8 cellular contexts compared by ENCODE assay signal in the genomic region with DNA sequence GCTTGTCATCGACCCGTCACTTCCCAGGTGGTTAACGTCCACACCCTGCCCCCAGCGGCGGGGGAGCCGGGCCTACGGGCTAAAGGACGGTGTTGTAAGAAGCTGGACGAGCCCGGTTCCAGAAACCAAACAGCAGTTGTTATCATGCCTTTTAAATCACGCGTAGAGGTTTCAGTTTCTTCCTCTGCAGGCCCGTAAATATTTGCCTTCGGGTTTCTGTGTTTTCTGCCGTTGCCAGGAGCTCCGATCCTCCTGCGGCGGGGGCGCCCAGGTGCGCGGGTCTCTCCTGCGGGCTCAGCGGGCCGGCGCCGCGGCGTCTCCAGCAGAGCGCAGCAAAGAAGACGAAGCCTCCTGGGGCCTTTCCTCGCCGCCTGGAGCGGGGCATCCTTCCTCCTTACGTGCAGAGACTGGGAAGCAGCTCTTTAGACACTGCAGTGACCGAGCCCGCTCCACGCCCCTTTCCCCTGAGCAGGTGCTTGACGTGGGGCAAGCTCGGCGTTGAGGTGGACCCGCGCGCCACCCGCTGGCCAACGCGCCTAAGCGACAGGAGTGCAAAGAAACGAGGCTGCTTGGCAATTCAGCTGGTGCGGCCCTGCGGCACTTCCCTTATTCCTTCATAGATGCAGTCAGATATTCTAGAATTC. TPM values are rescaled to one million over a fixed set of nuclear protein-coding genes. Genes with fewer than 3 reads are reported as not detected.
DNase-seq lines count a peak whose midpoint lies in the region; ATAC-seq, FAIRE-seq and TF ChIP-seq lines count a peak whose summit lies in the region.

No MANE protein-coding gene starts in this region.

- H3K27ac ChIP-seq in iPS-18a (ENCODE audit: low read length): no peak overlapping the region

- no peak overlapping the region for H3K9ac ChIP-seq in iPS-18a (ENCODE audit: low read length)
- H3K9ac ChIP-seq in skeletal muscle satellite cell (ENCODE audit: low read depth, low read length): peak overlapping the region; percentile 7

- no peaks in the 10 kb centered on the region for H3K36me3 Mint-ChIP-seq in brain

- peak; percentile 73 for ATAC-seq in HG02981 (IDR thresholded peaks at IDR 0.05; ENCODE audit: unreplicated experiment)

- H3K4me1 ChIP-seq in iPS-18a (ENCODE audit: control insufficient read depth, low read depth, low read length) (no peaks in the 10 kb centered on the region), skeletal muscle satellite cell (ENCODE audit: control insufficient read depth, insufficient read depth, low read length) (peaks cover 7% of the 10 kb centered on the region)

- no peak for TF ChIP-seq POLR2A in H54 (IDR thresholded peaks at IDR 0.05; ENCODE audit: low read depth, low read length)

- H3K27ac Mint-ChIP-seq in brain: no peak overlapping the region

- H3K4me3 ChIP-seq in iPS-18a (ENCODE audit: low read length) (peak overlapping the region; percentile 68), skeletal muscle satellite cell (ENCODE audit: low read length) (peak overlapping the region; percentile 71)

- FAIRE-seq in GM18507 (lab: Jason Lieb, UNC) (peak; percentile 89), H54 (lab: Jason Lieb, UNC) (no peak)

- TF ChIP-seq CTCF in brain (conservative IDR thresholded peaks at IDR 0.05): peak; percentile 85 to 91

- peaks cover 2 to 6% (median 4%) of the 10 kb centered on the region in 5 experiments for H3K9me3 Mint-ChIP-seq in brain

- H3K9me3 ChIP-seq in iPS-18a (ENCODE audit: control insufficient read depth, low read depth, low read length) (no peaks in the 10 kb centered on the region), skeletal muscle satellite cell (replicated peaks; ENCODE audit: low read length) (no peaks in the 10 kb centered on the region)

- no peaks in the 10 kb centered on the region for H3K4me1 Mint-ChIP-seq in brain

- peaks cover 61% of the 10 kb centered on the region for H3K27me3 Mint-ChIP-seq in brain

- H3K27me3 ChIP-seq in iPS-18a (ENCODE audit: control insufficient read depth, insufficient read depth, low read length) (peaks cover 29% of the 10 kb centered on the region), skeletal muscle satellite cell (ENCODE audit: control insufficient read depth, insufficient read depth, low read length) (peaks cover 8% of the 10 kb centered on the region)

- H3K4me3 Mint-ChIP-seq in brain: peak overlapping the region; percentile 71 to 78 (median 76)

- peak; percentile 72 for DNase-seq in GM18507 (ENCODE audit: extremely low spot score, insufficient read length, low read depth)
- peak; percentile 71 for DNase-seq in NCI-H2029 treated with DMSO at 0.1 percent for 48 hours (lab: John Stamatoyannopoulos, UW)
- peak; percentile 67 for DNase-seq in UCSD-AML1 (lab: John Stamatoyannopoulos, UW; ENCODE audit: unreplicated experiment)
- no peak for DNase-seq in H54 (ENCODE audit: insufficient read length, low spot score)

- H3K36me3 ChIP-seq in iPS-18a (ENCODE audit: control insufficient read depth, low read depth, low read length) (no peaks in the 10 kb centered on the region), skeletal muscle satellite cell (ENCODE audit: insufficient read depth, low read length) (no peaks in the 10 kb centered on the region)

- H3K4me2 ChIP-seq in skeletal muscle satellite cell (ENCODE audit: low read length): peak overlapping the region; percentile 90

RNA-seq across cellular contexts. Expression of gene TTC1, which starts 21.8 kb away (rescaled TPM):
- 73.0 TPM for polyA plus RNA-seq in brain (ENCODE audit: insufficient read depth, low read depth, low replicate concordance)
- total RNA-seq in skeletal muscle satellite cell (2012; rRNA removed): 33.4 and 47.9 TPM in 2 replicates
